ENCODE assay signal across 1 cellular context in the genomic region with DNA sequence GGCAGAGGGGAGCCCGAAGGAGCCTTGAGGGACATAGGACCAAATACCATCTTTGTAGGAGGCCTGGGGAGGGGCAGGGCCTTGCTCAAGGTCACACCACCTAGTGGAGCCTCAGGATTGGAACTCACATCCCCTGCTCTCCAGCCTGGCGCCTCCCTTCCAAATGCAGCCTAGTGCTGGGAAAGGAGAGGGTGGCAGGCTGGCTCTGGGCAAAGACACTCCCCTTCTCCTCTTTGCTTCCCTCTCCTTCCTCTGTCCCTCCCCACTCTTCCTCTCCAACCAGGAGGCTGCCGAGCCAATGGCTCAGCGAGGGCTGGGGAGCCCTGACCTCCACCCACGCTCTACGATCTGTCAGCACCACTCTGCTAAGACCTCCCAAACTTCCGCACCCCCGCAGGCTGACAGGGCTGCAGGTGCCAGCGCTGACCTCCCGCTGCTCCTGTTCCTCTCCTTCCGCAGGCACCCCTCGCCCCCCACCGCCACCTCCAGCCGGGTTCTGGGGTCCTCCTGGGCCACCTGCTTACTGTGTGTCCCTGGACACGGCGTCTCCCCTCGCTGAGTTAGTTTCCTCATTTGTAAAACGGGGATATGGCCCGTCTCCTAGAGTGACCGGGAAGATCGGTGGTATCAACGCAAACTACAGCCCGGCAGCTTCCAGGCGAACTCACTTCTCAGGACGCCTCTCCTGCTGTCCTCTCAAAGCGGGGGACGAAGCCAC.
TF ChIP-seq lines count a peak whose summit lies in the region.

No MANE protein-coding gene starts in this region.

TF ChIP-seq in HepG2, 621 proteins besides CTCF, POLR2A, EP300 and RAD21 (continued from another document and continues in another):
- no peak for TF ChIP-seq ISX (CRISPR knock-in tag; conservative IDR thresholded peaks at IDR 0.05)
- TF ChIP-seq SP5 (CRISPR knock-in tag; IDR thresholded peaks at IDR 0.05; ENCODE audit: borderline replicate concordance, low read depth) = no peak; the same call in 1 of the 2 replicates
- TF ChIP-seq TCF12 (IDR thresholded peaks at IDR 0.05) = no peak
- no peak; the same call in 1 of the 2 replicates for TF ChIP-seq TCF12 (CRISPR knock-in tag; IDR thresholded peaks at IDR 0.05)
- 0 out of 2 replicates have a peak, but pooled peaks have one; percentile 27 for TF ChIP-seq ZNF644 (CRISPR knock-in tag; IDR thresholded peaks at IDR 0.05; ENCODE audit: low read depth)
- TF ChIP-seq, protein P1, sequence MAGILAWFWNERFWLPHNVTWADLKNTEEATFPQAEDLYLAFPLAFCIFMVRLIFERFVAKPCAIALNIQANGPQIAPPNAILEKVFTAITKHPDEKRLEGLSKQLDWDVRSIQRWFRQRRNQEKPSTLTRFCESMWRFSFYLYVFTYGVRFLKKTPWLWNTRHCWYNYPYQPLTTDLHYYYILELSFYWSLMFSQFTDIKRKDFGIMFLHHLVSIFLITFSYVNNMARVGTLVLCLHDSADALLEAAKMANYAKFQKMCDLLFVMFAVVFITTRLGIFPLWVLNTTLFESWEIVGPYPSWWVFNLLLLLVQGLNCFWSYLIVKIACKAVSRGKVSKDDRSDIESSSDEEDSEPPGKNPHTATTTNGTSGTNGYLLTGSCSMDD (CRISPR knock-in tag; IDR thresholded peaks at IDR 0.05) = no peak
- no peak for TF ChIP-seq CBX2 (IDR thresholded peaks at IDR 0.05; ENCODE audit: low read depth, low read length)
- TF ChIP-seq CBX2 (CRISPR knock-in tag; IDR thresholded peaks at IDR 0.05; ENCODE audit: low read depth) = no peak
- TF ChIP-seq, protein P2, sequence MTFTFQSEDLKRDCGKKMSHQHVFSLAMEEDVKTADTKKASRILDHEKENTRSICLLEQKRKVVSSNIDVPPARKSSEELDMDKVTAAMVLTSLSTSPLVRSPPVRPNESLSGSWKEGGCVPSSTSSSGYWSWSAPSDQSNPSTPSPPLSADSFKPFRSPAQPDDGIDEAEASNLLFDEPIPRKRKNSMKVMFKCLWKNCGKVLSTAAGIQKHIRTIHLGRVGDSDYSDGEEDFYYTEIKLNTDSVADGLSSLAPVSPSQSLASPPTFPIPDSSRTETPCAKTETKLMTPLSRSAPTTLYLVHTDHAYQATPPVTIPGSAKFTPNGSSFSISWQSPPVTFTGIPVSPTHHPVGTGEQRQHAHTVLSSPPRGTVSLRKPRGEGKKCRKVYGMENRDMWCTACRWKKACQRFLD (CRISPR knock-in tag; IDR thresholded peaks at IDR 0.05; ENCODE audit: borderline replicate concordance) = peak; percentile 88; the same call in 1 of the 2 replicates
- no peak; the same call in 1 of the 2 replicates for TF ChIP-seq GATA4 (IDR thresholded peaks at IDR 0.05; ENCODE audit: borderline replicate concordance, low read depth)
- no peak for TF ChIP-seq ZNF589 (CRISPR knock-in tag; conservative IDR thresholded peaks at IDR 0.05)
- TF ChIP-seq, protein P3, sequence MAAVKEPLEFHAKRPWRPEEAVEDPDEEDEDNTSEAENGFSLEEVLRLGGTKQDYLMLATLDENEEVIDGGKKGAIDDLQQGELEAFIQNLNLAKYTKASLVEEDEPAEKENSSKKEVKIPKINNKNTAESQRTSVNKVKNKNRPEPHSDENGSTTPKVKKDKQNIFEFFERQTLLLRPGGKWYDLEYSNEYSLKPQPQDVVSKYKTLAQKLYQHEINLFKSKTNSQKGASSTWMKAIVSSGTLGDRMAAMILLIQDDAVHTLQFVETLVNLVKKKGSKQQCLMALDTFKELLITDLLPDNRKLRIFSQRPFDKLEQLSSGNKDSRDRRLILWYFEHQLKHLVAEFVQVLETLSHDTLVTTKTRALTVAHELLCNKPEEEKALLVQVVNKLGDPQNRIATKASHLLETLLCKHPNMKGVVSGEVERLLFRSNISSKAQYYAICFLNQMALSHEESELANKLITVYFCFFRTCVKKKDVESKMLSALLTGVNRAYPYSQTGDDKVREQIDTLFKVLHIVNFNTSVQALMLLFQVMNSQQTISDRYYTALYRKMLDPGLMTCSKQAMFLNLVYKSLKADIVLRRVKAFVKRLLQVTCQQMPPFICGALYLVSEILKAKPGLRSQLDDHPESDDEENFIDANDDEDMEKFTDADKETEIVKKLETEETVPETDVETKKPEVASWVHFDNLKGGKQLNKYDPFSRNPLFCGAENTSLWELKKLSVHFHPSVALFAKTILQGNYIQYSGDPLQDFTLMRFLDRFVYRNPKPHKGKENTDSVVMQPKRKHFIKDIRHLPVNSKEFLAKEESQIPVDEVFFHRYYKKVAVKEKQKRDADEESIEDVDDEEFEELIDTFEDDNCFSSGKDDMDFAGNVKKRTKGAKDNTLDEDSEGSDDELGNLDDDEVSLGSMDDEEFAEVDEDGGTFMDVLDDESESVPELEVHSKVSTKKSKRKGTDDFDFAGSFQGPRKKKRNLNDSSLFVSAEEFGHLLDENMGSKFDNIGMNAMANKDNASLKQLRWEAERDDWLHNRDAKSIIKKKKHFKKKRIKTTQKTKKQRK (IDR thresholded peaks at IDR 0.05; ENCODE audit: low read length) = no peak
- TF ChIP-seq ZNF430 (CRISPR knock-in tag; IDR thresholded peaks at IDR 0.05) = no peak; the same call in none of the 2 replicates
- no peak for TF ChIP-seq MAZ (IDR thresholded peaks at IDR 0.05; ENCODE audit: borderline replicate concordance, low read depth, low read length)
- no peak for TF ChIP-seq MAZ (CRISPR knock-in tag; IDR thresholded peaks at IDR 0.05; ENCODE audit: low read depth)
- no peak for TF ChIP-seq SCMH1 (CRISPR knock-in tag; IDR thresholded peaks at IDR 0.05; ENCODE audit: borderline replicate concordance)
- TF ChIP-seq, protein P4, sequence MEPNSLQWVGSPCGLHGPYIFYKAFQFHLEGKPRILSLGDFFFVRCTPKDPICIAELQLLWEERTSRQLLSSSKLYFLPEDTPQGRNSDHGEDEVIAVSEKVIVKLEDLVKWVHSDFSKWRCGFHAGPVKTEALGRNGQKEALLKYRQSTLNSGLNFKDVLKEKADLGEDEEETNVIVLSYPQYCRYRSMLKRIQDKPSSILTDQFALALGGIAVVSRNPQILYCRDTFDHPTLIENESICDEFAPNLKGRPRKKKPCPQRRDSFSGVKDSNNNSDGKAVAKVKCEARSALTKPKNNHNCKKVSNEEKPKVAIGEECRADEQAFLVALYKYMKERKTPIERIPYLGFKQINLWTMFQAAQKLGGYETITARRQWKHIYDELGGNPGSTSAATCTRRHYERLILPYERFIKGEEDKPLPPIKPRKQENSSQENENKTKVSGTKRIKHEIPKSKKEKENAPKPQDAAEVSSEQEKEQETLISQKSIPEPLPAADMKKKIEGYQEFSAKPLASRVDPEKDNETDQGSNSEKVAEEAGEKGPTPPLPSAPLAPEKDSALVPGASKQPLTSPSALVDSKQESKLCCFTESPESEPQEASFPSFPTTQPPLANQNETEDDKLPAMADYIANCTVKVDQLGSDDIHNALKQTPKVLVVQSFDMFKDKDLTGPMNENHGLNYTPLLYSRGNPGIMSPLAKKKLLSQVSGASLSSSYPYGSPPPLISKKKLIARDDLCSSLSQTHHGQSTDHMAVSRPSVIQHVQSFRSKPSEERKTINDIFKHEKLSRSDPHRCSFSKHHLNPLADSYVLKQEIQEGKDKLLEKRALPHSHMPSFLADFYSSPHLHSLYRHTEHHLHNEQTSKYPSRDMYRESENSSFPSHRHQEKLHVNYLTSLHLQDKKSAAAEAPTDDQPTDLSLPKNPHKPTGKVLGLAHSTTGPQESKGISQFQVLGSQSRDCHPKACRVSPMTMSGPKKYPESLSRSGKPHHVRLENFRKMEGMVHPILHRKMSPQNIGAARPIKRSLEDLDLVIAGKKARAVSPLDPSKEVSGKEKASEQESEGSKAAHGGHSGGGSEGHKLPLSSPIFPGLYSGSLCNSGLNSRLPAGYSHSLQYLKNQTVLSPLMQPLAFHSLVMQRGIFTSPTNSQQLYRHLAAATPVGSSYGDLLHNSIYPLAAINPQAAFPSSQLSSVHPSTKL (CRISPR knock-in tag; IDR thresholded peaks at IDR 0.05) = peak; percentile 40
- TF ChIP-seq RXRB (CRISPR knock-in tag; IDR thresholded peaks at IDR 0.05; ENCODE audit: borderline replicate concordance) = 0 out of 2 replicates have a peak, but pooled peaks have one; percentile 12
- TF ChIP-seq, protein P5, sequence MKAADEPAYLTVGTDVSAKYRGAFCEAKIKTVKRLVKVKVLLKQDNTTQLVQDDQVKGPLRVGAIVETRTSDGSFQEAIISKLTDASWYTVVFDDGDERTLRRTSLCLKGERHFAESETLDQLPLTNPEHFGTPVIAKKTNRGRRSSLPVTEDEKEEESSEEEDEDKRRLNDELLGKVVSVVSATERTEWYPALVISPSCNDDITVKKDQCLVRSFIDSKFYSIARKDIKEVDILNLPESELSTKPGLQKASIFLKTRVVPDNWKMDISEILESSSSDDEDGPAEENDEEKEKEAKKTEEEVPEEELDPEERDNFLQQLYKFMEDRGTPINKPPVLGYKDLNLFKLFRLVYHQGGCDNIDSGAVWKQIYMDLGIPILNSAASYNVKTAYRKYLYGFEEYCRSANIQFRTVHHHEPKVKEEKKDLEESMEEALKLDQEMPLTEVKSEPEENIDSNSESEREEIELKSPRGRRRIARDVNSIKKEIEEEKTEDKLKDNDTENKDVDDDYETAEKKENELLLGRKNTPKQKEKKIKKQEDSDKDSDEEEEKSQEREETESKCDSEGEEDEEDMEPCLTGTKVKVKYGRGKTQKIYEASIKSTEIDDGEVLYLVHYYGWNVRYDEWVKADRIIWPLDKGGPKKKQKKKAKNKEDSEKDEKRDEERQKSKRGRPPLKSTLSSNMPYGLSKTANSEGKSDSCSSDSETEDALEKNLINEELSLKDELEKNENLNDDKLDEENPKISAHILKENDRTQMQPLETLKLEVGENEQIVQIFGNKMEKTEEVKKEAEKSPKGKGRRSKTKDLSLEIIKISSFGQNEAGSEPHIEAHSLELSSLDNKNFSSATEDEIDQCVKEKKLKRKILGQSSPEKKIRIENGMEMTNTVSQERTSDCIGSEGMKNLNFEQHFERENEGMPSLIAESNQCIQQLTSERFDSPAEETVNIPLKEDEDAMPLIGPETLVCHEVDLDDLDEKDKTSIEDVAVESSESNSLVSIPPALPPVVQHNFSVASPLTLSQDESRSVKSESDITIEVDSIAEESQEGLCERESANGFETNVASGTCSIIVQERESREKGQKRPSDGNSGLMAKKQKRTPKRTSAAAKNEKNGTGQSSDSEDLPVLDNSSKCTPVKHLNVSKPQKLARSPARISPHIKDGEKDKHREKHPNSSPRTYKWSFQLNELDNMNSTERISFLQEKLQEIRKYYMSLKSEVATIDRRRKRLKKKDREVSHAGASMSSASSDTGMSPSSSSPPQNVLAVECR (CRISPR knock-in tag; IDR thresholded peaks at IDR 0.05; ENCODE audit: borderline replicate concordance) = 0 out of 2 replicates have a peak, but pooled peaks have one; percentile 14
- TF ChIP-seq PRMT3 (CRISPR knock-in tag; IDR thresholded peaks at IDR 0.05; ENCODE audit: borderline replicate concordance, low read depth) = no peak
- TF ChIP-seq ZNF232 (CRISPR knock-in tag; IDR thresholded peaks at IDR 0.05; ENCODE audit: borderline replicate concordance) = no peak; the same call in 1 of the 2 replicates
- TF ChIP-seq, protein P6, sequence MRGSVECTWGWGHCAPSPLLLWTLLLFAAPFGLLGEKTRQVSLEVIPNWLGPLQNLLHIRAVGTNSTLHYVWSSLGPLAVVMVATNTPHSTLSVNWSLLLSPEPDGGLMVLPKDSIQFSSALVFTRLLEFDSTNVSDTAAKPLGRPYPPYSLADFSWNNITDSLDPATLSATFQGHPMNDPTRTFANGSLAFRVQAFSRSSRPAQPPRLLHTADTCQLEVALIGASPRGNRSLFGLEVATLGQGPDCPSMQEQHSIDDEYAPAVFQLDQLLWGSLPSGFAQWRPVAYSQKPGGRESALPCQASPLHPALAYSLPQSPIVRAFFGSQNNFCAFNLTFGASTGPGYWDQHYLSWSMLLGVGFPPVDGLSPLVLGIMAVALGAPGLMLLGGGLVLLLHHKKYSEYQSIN (CRISPR knock-in tag; IDR thresholded peaks at IDR 0.05; ENCODE audit: borderline replicate concordance) = no peak
- TF ChIP-seq NFE2L1 (CRISPR knock-in tag; IDR thresholded peaks at IDR 0.05; ENCODE audit: borderline replicate concordance) = no peak
- no peak for TF ChIP-seq ZNF674 (CRISPR knock-in tag; IDR thresholded peaks at IDR 0.05; ENCODE audit: low read depth)
- TF ChIP-seq PCBP1 (IDR thresholded peaks at IDR 0.05; ENCODE audit: borderline replicate concordance, low read depth, low read length) = no peak
- no peak for TF ChIP-seq HMGA1 (CRISPR knock-in tag; conservative IDR thresholded peaks at IDR 0.05)
- TF ChIP-seq ZNF619 (CRISPR knock-in tag; IDR thresholded peaks at IDR 0.05) = 0 out of 2 replicates have a peak, but pooled peaks have one; percentile 56
- no peak for TF ChIP-seq ZNF124 (CRISPR knock-in tag; IDR thresholded peaks at IDR 0.05)
- TF ChIP-seq ZNF558 (CRISPR knock-in tag; IDR thresholded peaks at IDR 0.05; ENCODE audit: borderline replicate concordance) = no peak; the same call in 1 of the 2 replicates
- TF ChIP-seq, protein P7, sequence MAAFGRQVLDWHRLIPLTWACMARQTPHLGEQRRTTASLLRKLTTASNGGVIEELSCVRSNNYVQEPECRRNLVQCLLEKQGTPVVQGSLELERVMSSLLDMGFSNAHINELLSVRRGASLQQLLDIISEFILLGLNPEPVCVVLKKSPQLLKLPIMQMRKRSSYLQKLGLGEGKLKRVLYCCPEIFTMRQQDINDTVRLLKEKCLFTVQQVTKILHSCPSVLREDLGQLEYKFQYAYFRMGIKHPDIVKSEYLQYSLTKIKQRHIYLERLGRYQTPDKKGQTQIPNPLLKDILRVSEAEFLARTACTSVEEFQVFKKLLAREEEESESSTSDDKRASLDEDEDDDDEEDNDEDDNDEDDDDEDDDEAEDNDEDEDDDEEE (CRISPR knock-in tag; IDR thresholded peaks at IDR 0.05) = 0 out of 2 replicates have a peak, but pooled peaks have one; percentile 62
- no peak for TF ChIP-seq ZNF207 (IDR thresholded peaks at IDR 0.05; ENCODE audit: borderline replicate concordance)
- no peak for TF ChIP-seq RNF2 (conservative IDR thresholded peaks at IDR 0.05; ENCODE audit: low read depth)
- no peak for TF ChIP-seq KLF6 (CRISPR knock-in tag; IDR thresholded peaks at IDR 0.05)
- no peak for TF ChIP-seq SMARCC2 (IDR thresholded peaks at IDR 0.05)
- TF ChIP-seq TP53 (CRISPR knock-in tag; conservative IDR thresholded peaks at IDR 0.05) = no peak
- TF ChIP-seq, protein P8, sequence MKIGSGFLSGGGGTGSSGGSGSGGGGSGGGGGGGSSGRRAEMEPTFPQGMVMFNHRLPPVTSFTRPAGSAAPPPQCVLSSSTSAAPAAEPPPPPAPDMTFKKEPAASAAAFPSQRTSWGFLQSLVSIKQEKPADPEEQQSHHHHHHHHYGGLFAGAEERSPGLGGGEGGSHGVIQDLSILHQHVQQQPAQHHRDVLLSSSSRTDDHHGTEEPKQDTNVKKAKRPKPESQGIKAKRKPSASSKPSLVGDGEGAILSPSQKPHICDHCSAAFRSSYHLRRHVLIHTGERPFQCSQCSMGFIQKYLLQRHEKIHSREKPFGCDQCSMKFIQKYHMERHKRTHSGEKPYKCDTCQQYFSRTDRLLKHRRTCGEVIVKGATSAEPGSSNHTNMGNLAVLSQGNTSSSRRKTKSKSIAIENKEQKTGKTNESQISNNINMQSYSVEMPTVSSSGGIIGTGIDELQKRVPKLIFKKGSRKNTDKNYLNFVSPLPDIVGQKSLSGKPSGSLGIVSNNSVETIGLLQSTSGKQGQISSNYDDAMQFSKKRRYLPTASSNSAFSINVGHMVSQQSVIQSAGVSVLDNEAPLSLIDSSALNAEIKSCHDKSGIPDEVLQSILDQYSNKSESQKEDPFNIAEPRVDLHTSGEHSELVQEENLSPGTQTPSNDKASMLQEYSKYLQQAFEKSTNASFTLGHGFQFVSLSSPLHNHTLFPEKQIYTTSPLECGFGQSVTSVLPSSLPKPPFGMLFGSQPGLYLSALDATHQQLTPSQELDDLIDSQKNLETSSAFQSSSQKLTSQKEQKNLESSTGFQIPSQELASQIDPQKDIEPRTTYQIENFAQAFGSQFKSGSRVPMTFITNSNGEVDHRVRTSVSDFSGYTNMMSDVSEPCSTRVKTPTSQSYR (CRISPR knock-in tag; IDR thresholded peaks at IDR 0.05; ENCODE audit: borderline replicate concordance) = no peak
- no peak for TF ChIP-seq ATF7 (IDR thresholded peaks at IDR 0.05)
- TF ChIP-seq ATF7 (CRISPR knock-in tag; IDR thresholded peaks at IDR 0.05) = no peak
- no peak for TF ChIP-seq ZNF138 (CRISPR knock-in tag; IDR thresholded peaks at IDR 0.05; ENCODE audit: low read depth)
